31 cellular contexts compared by ENCODE assay signal in the genomic region with DNA sequence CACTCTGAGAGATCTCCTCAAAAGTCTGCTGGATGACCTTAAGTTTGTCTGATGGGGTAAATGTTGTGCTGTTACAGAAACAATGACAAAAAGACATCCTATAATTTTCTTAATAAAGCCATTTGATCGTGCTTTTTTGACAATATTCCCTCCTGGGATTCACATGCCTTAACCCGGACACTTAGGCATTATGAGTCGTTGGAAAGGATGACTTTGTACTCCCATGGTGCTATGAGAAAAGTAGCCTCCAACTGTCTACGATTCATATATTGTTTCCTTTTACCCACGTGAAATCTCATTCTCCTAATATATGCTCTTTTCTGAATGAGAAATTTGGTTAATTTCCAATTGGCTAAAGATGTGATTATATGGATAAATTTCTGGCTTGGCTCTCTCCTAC. TPM values are rescaled to one million over a fixed set of nuclear protein-coding genes. Genes with fewer than 3 reads are reported as not detected.
"Had no signal": no experiment of that assay in that cellular context is flagged by ENCODE, and none has a peak within 500 bp of the region (broad histone marks: within the 10 kb centered on the region; RNA-seq: fewer than 3 reads in every experiment).

No MANE protein-coding gene starts in this region.

- H3K27ac ChIP-seq: breast epithelium, RWPE1, SJCRH30 had no signal

- H3K9ac ChIP-seq: SK-N-SH had no signal

- H3K27me3 ChIP-seq: breast epithelium, MG63, SJCRH30 had no signal

- H3K4me2 ChIP-seq: SK-N-SH had no signal

- ATAC-seq: activated CD8-positive, alpha-beta memory T cell treated with anti-CD3 and anti-CD28 coated beads, Interleukin-2, amount 10 ng/mL, durations not matched to agents 7 days and 5 days; Panc1; WTC11 had no signal

- H3K4me1 ChIP-seq: breast epithelium, SJCRH30 had no signal

- H3K4me3 ChIP-seq: breast epithelium, MG63, SJCRH30 had no signal

- H3K9me3 ChIP-seq: breast epithelium, MG63, SJCRH30, SK-N-SH had no signal

- H3K9me2 ChIP-seq: SK-N-SH had no signal

- DNase-seq: activated CD4-positive, alpha-beta T cell treated with anti-CD3 and anti-CD28 coated beads for 48 hours; activated CD4-positive, alpha-beta T cell treated with anti-CD3 and anti-CD28 coated beads, Interleukin-2, amount 50 U/mL, for 4 hours; activated CD4-positive, CD25-positive, alpha-beta regulatory T cell treated with anti-CD3 and anti-CD28 coated beads, Interleukin-2, amount 50 U/mL, for 72 hours; activated CD8-positive, alpha-beta memory T cell treated with anti-CD3 and anti-CD28 coated beads, Interleukin-2, amount 10 ng/mL, durations not matched to agents 7 days and 5 days; activated effector memory CD4-positive, alpha-beta T cell treated with Interleukin-2 at 50 U/mL for 16 hours; activated naive CD4-positive, alpha-beta T cell; activated T-cell treated with anti-CD3 and anti-CD28 coated beads, Interleukin-2, amount 50 U/mL, for 24 hours; aorta; caudate nucleus; MG63; MV-4-11; NCI-H1092 treated with DMSO at 0.1 percent for 48 hours; NCI-H1417 treated with DMSO at 0.1 percent for 48 hours; NCI-H1694; NCI-H2029; NCI-H2107; NCI-H2171 treated with DMSO at 0.1 percent for 48 hours; NCI-H226; NCI-H526 treated with DMSO at 0.1 percent for 48 hours; NCI-H82; Right ventricle myocardium superior; SJCRH30; SK-N-SH; SW 1271 had no signal

- H3K36me3 ChIP-seq: breast epithelium had no signal

RNA-seq across cellular contexts. Expression of a gene that starts 6.1 kb away (rescaled TPM):
- total RNA-seq: activated CD8-positive, alpha-beta memory T cell treated with anti-CD3 and anti-CD28 coated beads, Interleukin-2, amount 10 ng/mL, durations not matched to agents 7 days and 5 days; activated T-helper 1 cell treated with anti-CD3 and anti-CD28 coated beads, Interleukin-12 subunit alpha, Interleukin-12 subunit beta, Interleukin-2, Interleukin-4 antibody, amounts not matched to agents 30 ng/mL and 10 ng/mL and 1 ng/mL, durations not matched to agents 14 hours and 24 hours and 36 hours; OCI-LY7; Right ventricle myocardium superior; T-helper 1 cell treated with Interleukin-12 subunit alpha and Interleukin-12 subunit beta and Interleukin-4 antibody, amounts not matched to agents 30 ng/mL and 1 ng/mL, for 36 hours; WTC11 had no signal
- polyA plus RNA-seq: aorta had no signal
